ENCODE assay signal across 17 cellular contexts in the genomic region with DNA sequence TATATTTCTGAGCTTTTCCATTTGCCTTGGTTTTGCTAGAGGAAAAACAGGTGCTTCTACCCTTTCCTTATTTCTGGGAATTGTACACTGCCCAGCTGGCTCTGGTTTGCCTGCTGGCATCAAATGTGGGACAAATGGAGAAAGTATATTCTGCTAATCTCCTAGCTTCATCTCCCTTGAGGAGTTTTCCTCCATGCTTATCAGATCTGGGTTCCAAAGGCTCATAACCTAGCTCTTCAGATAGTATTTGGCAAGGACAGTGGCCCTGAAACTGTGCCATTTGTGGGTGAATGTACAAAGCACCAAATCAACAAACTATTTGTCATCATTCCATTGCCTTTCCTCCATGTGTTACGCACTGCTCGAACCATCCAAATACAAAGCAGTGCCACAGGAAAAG. TPM values are rescaled to one million over a fixed set of nuclear protein-coding genes. Genes with fewer than 3 reads are reported as not detected.
DNase-seq lines count a peak whose midpoint lies in the region; ATAC-seq and TF ChIP-seq lines count a peak whose summit lies in the region.
"Had no signal": no experiment of that assay in that cellular context is flagged by ENCODE, and none has a peak within 500 bp of the region (broad histone marks: within the 10 kb centered on the region; RNA-seq: fewer than 3 reads in every experiment).

No MANE protein-coding gene starts in this region.

- H3K4me1 ChIP-seq in body of pancreas: peaks cover 21% of the 10 kb centered on the region
- H3K4me1 ChIP-seq in trophoblast cell (ENCODE audit: control insufficient read depth in 1 of 2, insufficient read depth in 2 of 2, low read length in 2 of 2): peaks cover 6 to 8% of the 10 kb centered on the region in 2 experiments

- H3K9me3 ChIP-seq in body of pancreas (no peaks in the 10 kb centered on the region), trophoblast cell (ENCODE audit: insufficient read depth, low read depth, low read length) (no peaks in the 10 kb centered on the region)

- H3K18ac ChIP-seq in trophoblast cell (ENCODE audit: low read length): no peak overlapping the region

- peak overlapping the region; percentile 66 for H3K27ac ChIP-seq in 22Rv1
- H3K27ac ChIP-seq in body of pancreas: peak overlapping the region in 2 of 4 donors; percentile 12 to 45
- H3K27ac ChIP-seq in trophoblast cell (ENCODE audit: low read depth, low read length): peak overlapping the region; percentile 80
- H3K27ac ChIP-seq: KMS-11 had no signal

- no peak overlapping the region for H3K23ac ChIP-seq in trophoblast cell (ENCODE audit: low read length)

- H2AFZ ChIP-seq in trophoblast cell (ENCODE audit: insufficient read depth, low read length, poor library complexity): no peak overlapping the region
- H2AFZ ChIP-seq: GM23338 had no signal

- H3K14ac ChIP-seq in trophoblast cell (ENCODE audit: low read length): no peak overlapping the region

- H2AK5ac ChIP-seq in trophoblast cell (ENCODE audit: low read length): no peak overlapping the region

- WGBS in body of pancreas, 2 donors: 71 to 73% methylated on average over 2 of the region's 2 CpGs
- WGBS in trophoblast cell (ENCODE audit: extremely low coverage, insufficient coverage, insufficient read length): no CpG with 5 or more reads among the region's 2 CpGs

- peak overlapping the region in 2 of 3 donors; percentile 47 to 87 for H3K27ac Mint-ChIP-seq in IgD-negative memory B cell
- H3K27ac Mint-ChIP-seq: GM23338 had no signal

- no peak overlapping the region for H3K4me3 Mint-ChIP-seq in IgD-negative memory B cell
- H3K4me3 Mint-ChIP-seq: GM23338 had no signal

- in situ Hi-C loops in GM13976 (cut with MboI; ENCODE audit: low sequenced_read_pairs, unreplicated experiment): no loop called here

- no peak overlapping the region for H3K4ac ChIP-seq in trophoblast cell (ENCODE audit: low read depth, low read length)

- peak overlapping the region; percentile 20 for H4K91ac ChIP-seq in trophoblast cell (ENCODE audit: low read depth, low read length)

- intact Hi-C loops in body of pancreas (cut with DNase I): no loop called here

- H3K79me2 ChIP-seq in trophoblast cell (ENCODE audit: control insufficient read depth, insufficient read depth, low read length, poor library complexity): no peaks in the 10 kb centered on the region

- peak; percentile 38 for ATAC-seq in body of pancreas
- ATAC-seq in GM21390 (IDR thresholded peaks at IDR 0.05; ENCODE audit: unreplicated experiment): no peak
- ATAC-seq in GM21528 (IDR thresholded peaks at IDR 0.05; ENCODE audit: low FRiP score, unreplicated experiment): no peak
- ATAC-seq: GM23338, HCT116 had no signal

- no peak overlapping the region for H4K8ac ChIP-seq in trophoblast cell (ENCODE audit: low read depth, low read length)

- H3K9ac ChIP-seq in trophoblast cell (ENCODE audit: low read length): no peak overlapping the region
- H3K9ac ChIP-seq: KMS-11 had no signal

- H3K36me3 Mint-ChIP-seq in IgD-negative memory B cell: no peaks in the 10 kb centered on the region

- peak overlapping the region; percentile 23 for H3K4me2 ChIP-seq in trophoblast cell (ENCODE audit: low read length)
- H3K4me2 ChIP-seq: GM23338, KMS-11 had no signal

- H3K27me3 ChIP-seq in body of pancreas (no peaks in the 10 kb centered on the region), trophoblast cell (ENCODE audit: insufficient read depth, low read length) (no peaks in the 10 kb centered on the region)

- H3K79me1 ChIP-seq in trophoblast cell (ENCODE audit: low read length): peaks cover 10% of the 10 kb centered on the region

- no peak overlapping the region for H2BK120ac ChIP-seq in trophoblast cell (ENCODE audit: insufficient read depth, low read length, poor library complexity)

- no peaks in the 10 kb centered on the region for H3K27me3 Mint-ChIP-seq in IgD-negative memory B cell

- no peak overlapping the region for H2BK5ac ChIP-seq in trophoblast cell (ENCODE audit: low read depth, low read length, poor library complexity)

- no peak overlapping the region for H4K12ac ChIP-seq in trophoblast cell (ENCODE audit: low read depth, low read length)

- peak overlapping the region; percentile 2 for H2BK12ac ChIP-seq in trophoblast cell (ENCODE audit: low read length)

- peaks cover 13 to 15% (median 14%) of the 10 kb centered on the region in 3 donors for H3K4me1 Mint-ChIP-seq in IgD-negative memory B cell
- H3K4me1 Mint-ChIP-seq: GM23338 had no signal

- H3K36me3 ChIP-seq in body of pancreas (replicated peaks in 1 of 2; ENCODE audit: insufficient read depth in 1 of 2, low read depth in 2 of 2): no peaks in the 10 kb centered on the region
- no peaks in the 10 kb centered on the region for H3K36me3 ChIP-seq in trophoblast cell (ENCODE audit: control insufficient read depth in 1 of 2, insufficient read depth in 2 of 2, low read length in 2 of 2)

- TF ChIP-seq CTCF in 22Rv1 (IDR thresholded peaks at IDR 0.05) (no peak), body of pancreas (IDR thresholded peaks at IDR 0.05) (no peak), GM13976 (IDR thresholded peaks at IDR 0.05; ENCODE audit: borderline replicate concordance, control extremely low read depth, extremely low read depth, insufficient read depth, missing control alignments) (no peak)

- H3K9me3 Mint-ChIP-seq in IgD-negative memory B cell: peaks cover 0 to 2% (median 0%) of the 10 kb centered on the region in 3 donors
- H3K9me3 Mint-ChIP-seq: GM23338 had no signal

- H3K4me3 ChIP-seq in body of pancreas (no peak overlapping the region), trophoblast cell (ENCODE audit: low read depth, low read length) (no peak overlapping the region)
- H3K4me3 ChIP-seq: GM23338 had no signal

- DNase-seq in body of pancreas (no peak), trophoblast cell (peak in 1 of 2 donors; percentile 55), GM13976 (ENCODE audit: low spot score) (no peak)
- DNase-seq in activated CD4-positive, alpha-beta T cell treated with anti-CD3 and anti-CD28 coated beads for 48 hours: no peak
- DNase-seq: EL, NCI-H1105 treated with DMSO at 0.1 percent for 48 hours, NCI-H2081, NCI-H2171 treated with DMSO at 0.1 percent for 48 hours, NCI-H524 treated with DMSO at 0.1 percent for 48 hours had no signal

- no peak for TF ChIP-seq POLR2A in body of pancreas (IDR thresholded peaks at IDR 0.05)

RNA-seq across cellular contexts. Expression of gene PRLR, which starts 16.2 kb away (rescaled TPM):
- polyA plus RNA-seq in IgD-negative memory B cell: not detected
- 1 to 10 TPM; 6.2 to 7.9 TPM for total RNA-seq in body of pancreas
- 7.2 and 7.7 TPM in 2 replicates for polyA plus RNA-seq in trophoblast cell (2013)
- total RNA-seq: OCI-LY7 had no signal
